In genomic region chr3:73037369-73037699, GRCh38 we compare ENCODE assay signal across 1 cellular context.
TF ChIP-seq lines count a peak whose summit lies in the region.

No MANE protein-coding gene starts in this region.

TF ChIP-seq in GM23338, 12 proteins besides CTCF, POLR2A, EP300 and RAD21 (continued from another document):
- TF ChIP-seq, protein P1, sequence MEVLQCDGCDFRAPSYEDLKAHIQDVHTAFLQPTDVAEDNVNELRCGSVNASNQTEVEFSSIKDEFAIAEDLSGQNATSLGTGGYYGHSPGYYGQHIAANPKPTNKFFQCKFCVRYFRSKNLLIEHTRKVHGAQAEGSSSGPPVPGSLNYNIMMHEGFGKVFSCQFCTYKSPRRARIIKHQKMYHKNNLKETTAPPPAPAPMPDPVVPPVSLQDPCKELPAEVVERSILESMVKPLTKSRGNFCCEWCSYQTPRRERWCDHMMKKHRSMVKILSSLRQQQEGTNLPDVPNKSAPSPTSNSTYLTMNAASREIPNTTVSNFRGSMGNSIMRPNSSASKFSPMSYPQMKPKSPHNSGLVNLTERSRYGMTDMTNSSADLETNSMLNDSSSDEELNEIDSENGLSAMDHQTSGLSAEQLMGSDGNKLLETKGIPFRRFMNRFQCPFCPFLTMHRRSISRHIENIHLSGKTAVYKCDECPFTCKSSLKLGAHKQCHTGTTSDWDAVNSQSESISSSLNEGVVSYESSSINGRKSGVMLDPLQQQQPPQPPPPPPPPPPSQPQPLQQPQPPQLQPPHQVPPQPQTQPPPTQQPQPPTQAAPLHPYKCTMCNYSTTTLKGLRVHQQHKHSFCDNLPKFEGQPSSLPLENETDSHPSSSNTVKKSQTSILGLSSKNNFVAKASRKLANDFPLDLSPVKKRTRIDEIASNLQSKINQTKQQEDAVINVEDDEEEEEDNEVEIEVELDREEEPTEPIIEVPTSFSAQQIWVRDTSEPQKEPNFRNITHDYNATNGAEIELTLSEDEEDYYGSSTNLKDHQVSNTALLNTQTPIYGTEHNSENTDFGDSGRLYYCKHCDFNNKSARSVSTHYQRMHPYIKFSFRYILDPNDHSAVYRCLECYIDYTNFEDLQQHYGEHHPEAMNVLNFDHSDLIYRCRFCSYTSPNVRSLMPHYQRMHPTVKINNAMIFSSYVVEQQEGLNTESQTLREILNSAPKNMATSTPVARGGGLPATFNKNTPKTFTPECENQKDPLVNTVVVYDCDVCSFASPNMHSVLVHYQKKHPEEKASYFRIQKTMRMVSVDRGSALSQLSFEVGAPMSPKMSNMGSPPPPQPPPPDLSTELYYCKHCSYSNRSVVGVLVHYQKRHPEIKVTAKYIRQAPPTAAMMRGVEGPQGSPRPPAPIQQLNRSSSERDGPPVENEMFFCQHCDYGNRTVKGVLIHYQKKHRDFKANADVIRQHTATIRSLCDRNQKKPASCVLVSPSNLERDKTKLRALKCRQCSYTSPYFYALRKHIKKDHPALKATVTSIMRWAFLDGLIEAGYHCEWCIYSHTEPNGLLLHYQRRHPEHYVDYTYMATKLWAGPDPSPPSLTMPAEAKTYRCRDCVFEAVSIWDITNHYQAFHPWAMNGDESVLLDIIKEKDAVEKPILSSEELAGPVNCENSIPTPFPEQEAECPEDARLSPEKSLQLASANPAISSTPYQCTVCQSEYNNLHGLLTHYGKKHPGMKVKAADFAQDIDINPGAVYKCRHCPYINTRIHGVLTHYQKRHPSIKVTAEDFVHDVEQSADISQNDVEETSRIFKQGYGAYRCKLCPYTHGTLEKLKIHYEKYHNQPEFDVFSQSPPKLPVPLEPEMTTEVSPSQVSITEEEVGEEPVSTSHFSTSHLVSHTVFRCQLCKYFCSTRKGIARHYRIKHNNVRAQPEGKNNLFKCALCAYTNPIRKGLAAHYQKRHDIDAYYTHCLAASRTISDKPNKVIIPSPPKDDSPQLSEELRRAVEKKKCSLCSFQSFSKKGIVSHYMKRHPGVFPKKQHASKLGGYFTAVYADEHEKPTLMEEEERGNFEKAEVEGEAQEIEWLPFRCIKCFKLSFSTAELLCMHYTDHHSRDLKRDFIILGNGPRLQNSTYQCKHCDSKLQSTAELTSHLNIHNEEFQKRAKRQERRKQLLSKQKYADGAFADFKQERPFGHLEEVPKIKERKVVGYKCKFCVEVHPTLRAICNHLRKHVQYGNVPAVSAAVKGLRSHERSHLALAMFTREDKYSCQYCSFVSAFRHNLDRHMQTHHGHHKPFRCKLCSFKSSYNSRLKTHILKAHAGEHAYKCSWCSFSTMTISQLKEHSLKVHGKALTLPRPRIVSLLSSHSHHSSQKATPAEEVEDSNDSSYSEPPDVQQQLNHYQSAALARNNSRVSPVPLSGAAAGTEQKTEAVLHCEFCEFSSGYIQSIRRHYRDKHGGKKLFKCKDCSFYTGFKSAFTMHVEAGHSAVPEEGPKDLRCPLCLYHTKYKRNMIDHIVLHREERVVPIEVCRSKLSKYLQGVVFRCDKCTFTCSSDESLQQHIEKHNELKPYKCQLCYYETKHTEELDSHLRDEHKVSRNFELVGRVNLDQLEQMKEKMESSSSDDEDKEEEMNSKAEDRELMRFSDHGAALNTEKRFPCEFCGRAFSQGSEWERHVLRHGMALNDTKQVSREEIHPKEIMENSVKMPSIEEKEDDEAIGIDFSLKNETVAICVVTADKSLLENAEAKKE (CRISPR knock-in tag; IDR thresholded peaks at IDR 0.05) = no peak
- TF ChIP-seq JUNB (IDR thresholded peaks at IDR 0.05; ENCODE audit: unreplicated experiment) (no peak), NANOG (IDR thresholded peaks at IDR 0.05; ENCODE audit: borderline replicate concordance) (no peak), EZH2phosphoT487 (IDR thresholded peaks at IDR 0.05; ENCODE audit: unreplicated experiment) (no peak), STAT1 (IDR thresholded peaks at IDR 0.05; ENCODE audit: unreplicated experiment) (no peak), ZNF114 (CRISPR knock-in tag; IDR thresholded peaks at IDR 0.05) (no peak), CREB1 (CRISPR knock-in tag; IDR thresholded peaks at IDR 0.05; ENCODE audit: low read depth) (no peak), REST (IDR thresholded peaks at IDR 0.05; ENCODE audit: unreplicated experiment) (no peak), ETS1 (IDR thresholded peaks at IDR 0.05) (no peak), POLR2AphosphoS5 (IDR thresholded peaks at IDR 0.05; ENCODE audit: low read depth) (no peak)
